In genomic region chr1:116794804-116795481, GRCh38 we compare ENCODE assay signal across 9 cellular contexts. TPM values are rescaled to one million over a fixed set of nuclear protein-coding genes. Genes with fewer than 3 reads are reported as not detected.
DNase-seq lines count a peak whose midpoint lies in the region; ATAC-seq lines count a peak whose summit lies in the region.
"Had no signal": no experiment of that assay in that cellular context is flagged by ENCODE, and none has a peak within 500 bp of the region (broad histone marks: within the 10 kb centered on the region; RNA-seq: fewer than 3 reads in every experiment).

No MANE protein-coding gene starts in this region.

- no peaks in the 10 kb centered on the region for H3K9me3 ChIP-seq in CD4-positive, alpha-beta memory T cell (ENCODE audit: control insufficient read depth in 1 of 2, low read length in 2 of 2)
- H3K9me3 ChIP-seq: MG63 had no signal

- no peaks in the 10 kb centered on the region for H3K27me3 ChIP-seq in CD4-positive, alpha-beta memory T cell (ENCODE audit: insufficient read depth, low read length)

- no peaks in the 10 kb centered on the region for H3K36me3 ChIP-seq in CD4-positive, alpha-beta memory T cell (ENCODE audit: insufficient read depth, low read length)
- H3K36me3 ChIP-seq: MG63 had no signal

- CTCF ChIA-PET in CD4-positive, alpha-beta memory T cell (lab: Charles Lee; ENCODE audit: partially characterized antibody), result interaction anchor here (0.8 to 4.4 kb wide), 10 partner anchors 9 to 57 kb away, joined by 3 to 17 read pairs (median 4); no protein-coding TSS in a partner anchor

- intact Hi-C loops in CD4-positive, alpha-beta memory T cell (cut with micrococcal nuclease), result no loop called here

- H3K4me1 ChIP-seq in CD4-positive, alpha-beta memory T cell (ENCODE audit: insufficient read depth, low read length), result peaks cover 57% of the 10 kb centered on the region

- H3K27ac Mint-ChIP-seq in memory B cell, result peak overlapping the region; percentile 5
- peak overlapping the region in 2 of 7 donors; percentile 3 to 71 for H3K27ac Mint-ChIP-seq in CD4-positive, alpha-beta memory T cell

- H3K36me3 Mint-ChIP-seq in memory B cell, result no peaks in the 10 kb centered on the region
- H3K36me3 Mint-ChIP-seq in CD4-positive, alpha-beta memory T cell, result no peaks in the 10 kb centered on the region
- H3K36me3 Mint-ChIP-seq: activated naive CD8-positive, alpha-beta T cell had no signal

- peaks cover 7% of the 10 kb centered on the region for H3K4me1 Mint-ChIP-seq in memory B cell
- H3K4me1 Mint-ChIP-seq in CD4-positive, alpha-beta memory T cell, result peaks cover 36 to 74% (median 58%) of the 10 kb centered on the region in 4 donors

- POLR2A ChIA-PET in CD4-positive, alpha-beta memory T cell (lab: Charles Lee; ENCODE audit: partially characterized antibody), result interaction anchor here (0.8 to 21.5 kb wide), 10 partner anchors 10 to 265 kb away, joined by 3 to 1208 read pairs (median 4); partner anchors contain the start of genes CD2 and TTF2

- ATAC-seq in GM18873 (IDR thresholded peaks at IDR 0.05; ENCODE audit: low FRiP score, unreplicated experiment), result peak; percentile 72
- ATAC-seq in GM21737 (IDR thresholded peaks at IDR 0.05; ENCODE audit: unreplicated experiment), result peak; percentile 67
- peak; percentile 88 for ATAC-seq in HG03520 (IDR thresholded peaks at IDR 0.05; ENCODE audit: unreplicated experiment)
- peak; percentile 92 for ATAC-seq in memory B cell (ENCODE audit: low read depth)

- peak overlapping the region; percentile 8 for H3K4me3 Mint-ChIP-seq in memory B cell
- no peak overlapping the region for H3K4me3 Mint-ChIP-seq in CD4-positive, alpha-beta memory T cell
- H3K4me3 Mint-ChIP-seq: activated naive CD8-positive, alpha-beta T cell had no signal

- DNase-seq in memory B cell (ENCODE audit: low spot score in 2 of 2), result peak in 1 of 2 donors; percentile 5
- DNase-seq in NCI-H446 treated with DMSO at 0.1 percent for 48 hours (lab: John Stamatoyannopoulos, UW), result no peak
- no peak for DNase-seq in NK-92 (lab: John Stamatoyannopoulos, UW; ENCODE audit: unreplicated experiment)
- DNase-seq in CD4-positive, alpha-beta memory T cell, result no peak
- DNase-seq: MG63 had no signal

- peaks cover 3% of the 10 kb centered on the region for H3K27me3 Mint-ChIP-seq in memory B cell
- no peaks in the 10 kb centered on the region for H3K27me3 Mint-ChIP-seq in CD4-positive, alpha-beta memory T cell
- H3K27me3 Mint-ChIP-seq: activated naive CD8-positive, alpha-beta T cell had no signal

- no peaks in the 10 kb centered on the region for H3K9me3 Mint-ChIP-seq in memory B cell
- H3K9me3 Mint-ChIP-seq in CD4-positive, alpha-beta memory T cell, result peaks cover 0 to 3% (median 0%) of the 10 kb centered on the region in 8 donors

- H3K27ac ChIP-seq in CD4-positive, alpha-beta memory T cell (ENCODE audit: low read depth, low read length), result no peak overlapping the region

- no peak overlapping the region for H3K4me3 ChIP-seq in CD4-positive, alpha-beta memory T cell (ENCODE audit: low read length in 2 of 2)
- H3K4me3 ChIP-seq: MG63 had no signal

RNA-seq across cellular contexts. Expression of gene CD2, which starts 40.7 kb away (rescaled TPM):
- 100 to 1,000 TPM; 305 to 316 TPM for total RNA-seq in CD4-positive, alpha-beta memory T cell
- polyA plus RNA-seq in CD4-positive, alpha-beta memory T cell, result 100 to 1,000 TPM; 409 to 471 TPM
